ENCODE assay signal across 15 cellular contexts in the genomic region with DNA sequence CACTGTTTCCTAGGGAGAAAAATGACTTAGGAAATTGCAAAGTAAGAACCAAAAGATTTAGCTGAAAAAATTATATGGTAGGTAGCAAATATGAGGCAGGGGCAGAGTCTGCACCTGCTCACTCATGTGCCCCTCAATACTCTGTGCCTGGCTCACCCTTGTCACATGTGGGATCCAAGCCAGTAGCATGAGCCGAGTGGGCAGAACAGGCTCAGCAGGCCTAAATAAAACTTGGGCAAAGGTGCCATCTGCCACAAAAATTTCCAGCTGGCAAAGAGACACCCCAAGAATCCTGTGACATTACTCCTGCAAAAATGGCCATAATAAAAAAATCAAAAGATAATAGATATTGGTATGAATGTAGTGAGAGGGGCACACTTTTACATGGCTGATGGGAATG.
"Had no signal": no experiment of that assay in that cellular context is flagged by ENCODE, and none has a peak within 500 bp of the region (broad histone marks: within the 10 kb centered on the region; RNA-seq: fewer than 3 reads in every experiment).

No MANE protein-coding gene starts in this region.

- DNase-seq: dermis blood vessel endothelial cell; effector CD4-positive, alpha-beta T cell; effector memory CD4-positive, alpha-beta T cell; foreskin keratinocyte; heart left ventricle; hypothalamus; immature natural killer cell; left cardiac atrium; left lung; left ventricle myocardium superior; lower lobe of right lung; mesenchymal stem cell; mucosa of descending colon; naive B cell; naive thymus-derived CD8-positive, alpha-beta T cell had no signal
